ENCODE assay signal across 8 cellular contexts in the genomic region with DNA sequence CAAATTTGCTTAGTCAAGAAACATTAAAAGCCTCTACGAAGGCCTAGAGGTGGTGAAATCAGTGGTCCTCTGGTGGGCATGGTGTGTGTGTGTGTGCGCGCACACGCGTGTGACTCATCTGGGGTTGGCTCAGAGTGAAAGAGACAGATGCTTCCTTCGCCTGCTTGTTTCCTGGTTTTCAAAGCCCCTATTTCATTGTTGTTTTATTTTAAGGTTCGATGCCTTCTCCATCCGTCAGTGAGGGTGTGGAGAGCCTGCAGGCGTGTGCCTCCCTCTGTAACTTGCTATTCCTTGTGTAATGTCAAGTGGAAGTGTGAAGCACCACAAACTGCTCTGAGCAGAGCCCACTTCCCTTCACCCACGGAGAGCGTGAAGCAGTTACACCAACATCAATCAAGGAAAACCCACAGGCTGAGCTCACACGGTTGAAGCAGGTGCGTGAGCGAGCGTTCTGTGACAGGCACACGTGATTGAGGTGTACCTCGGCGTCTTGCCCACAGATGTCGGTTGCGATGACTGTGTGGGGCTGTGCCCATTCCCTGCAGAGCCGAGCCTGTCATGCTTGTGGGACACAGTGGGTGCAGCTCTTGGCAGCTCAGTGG.
A peak's percentile ranks its signal among the peaks of the same experiment; 100 is the strongest.
DNase-seq lines count a peak whose midpoint lies in the region; ATAC-seq and TF ChIP-seq lines count a peak whose summit lies in the region.

No MANE protein-coding gene starts in this region.

- no peaks in the 10 kb centered on the region for H3K79me2 ChIP-seq in OCI-LY1 (ENCODE audit: insufficient read depth, low read length)

- TF ChIP-seq CTCF in OCI-LY1 (IDR thresholded peaks at IDR 0.05; ENCODE audit: low read length) = no peak
- TF ChIP-seq CTCF in type B pancreatic cell (conservative IDR thresholded peaks at IDR 0.05) = no peak

- peak; percentile 30 for TF ChIP-seq POLR2A in GM18505 (IDR thresholded peaks at IDR 0.05; ENCODE audit: borderline replicate concordance, extremely low read depth, insufficient read depth, insufficient read length)
- no peak for TF ChIP-seq POLR2A in erythroblast (IDR thresholded peaks at IDR 0.05; ENCODE audit: low read length)

- no peaks in the 10 kb centered on the region for H3F3A ChIP-seq in OCI-LY1 (ENCODE audit: insufficient read depth, low read length)

- DNase-seq in dermis microvascular lymphatic vessel endothelial cell (ENCODE audit: low read depth in 2 of 2) (peak; percentile 48 to 80), NCI-H510A treated with DMSO at 0.1 percent for 48 hours (lab: John Stamatoyannopoulos, UW) (no peak), type B pancreatic cell (ENCODE audit: extremely low spot score, unreplicated experiment) (no peak), erythroblast (lab: John Stamatoyannopoulos, UW) (no peak)
- peak; percentile 23 to 25 for DNase-seq in stimulated activated CD8-positive, alpha-beta memory T cell treated with anti-CD3 and anti-CD28 coated beads, Interleukin-15, amount 100 ng/mL, for 4 hours (ENCODE audit: low read depth in 2 of 2)

- no peak overlapping the region for H2AFZ ChIP-seq in OCI-LY1 (ENCODE audit: low read length)

- H3K36me3 ChIP-seq in OCI-LY1 (ENCODE audit: insufficient read depth, low read length) = no peaks in the 10 kb centered on the region

- H3K4me2 ChIP-seq in OCI-LY1 (ENCODE audit: low read length) = peak overlapping the region; percentile 55

- H3K9me3 Mint-ChIP-seq in type B pancreatic cell = no peaks in the 10 kb centered on the region

- no peaks in the 10 kb centered on the region for H3K27me3 ChIP-seq in OCI-LY1 (ENCODE audit: insufficient read depth, low read length)

- H3K9ac ChIP-seq in OCI-LY1 (ENCODE audit: low read length) = peak overlapping the region; percentile 46; the same call in 1 of the 2 replicates

- ATAC-seq in GM18505 (IDR thresholded peaks at IDR 0.05; ENCODE audit: unreplicated experiment) (peak; percentile 83), HG02588 (IDR thresholded peaks at IDR 0.05; ENCODE audit: unreplicated experiment) (peak; percentile 65)

- H3K36me3 Mint-ChIP-seq in type B pancreatic cell = peaks cover 31% of the 10 kb centered on the region

- H3K27me3 Mint-ChIP-seq in type B pancreatic cell = no peaks in the 10 kb centered on the region

- H3K27ac ChIP-seq in OCI-LY1 (ENCODE audit: low read depth, low read length, poor library complexity, severe bottlenecking) = peak overlapping the region; percentile 88

- no peaks in the 10 kb centered on the region for H3K9me2 ChIP-seq in OCI-LY1 (ENCODE audit: low read depth, low read length)

- no peaks in the 10 kb centered on the region for H4K20me1 ChIP-seq in OCI-LY1 (ENCODE audit: insufficient read depth, low read length)

- H3K4me3 Mint-ChIP-seq in type B pancreatic cell = no peak overlapping the region

- H3K4me3 ChIP-seq in OCI-LY1 (ENCODE audit: low read depth, low read length, poor library complexity, severe bottlenecking) = peak overlapping the region; percentile 22

- H3K27ac Mint-ChIP-seq in type B pancreatic cell = no peak overlapping the region

- H3K9me3 ChIP-seq in OCI-LY1 (ENCODE audit: low read length) = no peaks in the 10 kb centered on the region

- peaks cover 20% of the 10 kb centered on the region for H3K4me1 Mint-ChIP-seq in type B pancreatic cell (ENCODE audit: unreplicated experiment)

- H3K4me1 ChIP-seq in OCI-LY1 (ENCODE audit: insufficient read depth, low read length, severe bottlenecking) = peaks cover 85% of the 10 kb centered on the region

Comparison
In these comparisons a context has a peak if more than half of its experiments do, and no peak if none do; other contexts are left out.
1. DNase-seq: peak in dermis microvascular lymphatic vessel endothelial cell (2 of 2) and stimulated activated CD8-positive, alpha-beta memory T cell treated with anti-CD3 and anti-CD28 coated beads, Interleukin-15, amount 100 ng/mL, for 4 hours (2 of 2); none in NCI-H510A treated with DMSO at 0.1 percent for 48 hours (single experiment), type B pancreatic cell (single experiment) and erythroblast (0 of 2).